In the genomic region with DNA sequence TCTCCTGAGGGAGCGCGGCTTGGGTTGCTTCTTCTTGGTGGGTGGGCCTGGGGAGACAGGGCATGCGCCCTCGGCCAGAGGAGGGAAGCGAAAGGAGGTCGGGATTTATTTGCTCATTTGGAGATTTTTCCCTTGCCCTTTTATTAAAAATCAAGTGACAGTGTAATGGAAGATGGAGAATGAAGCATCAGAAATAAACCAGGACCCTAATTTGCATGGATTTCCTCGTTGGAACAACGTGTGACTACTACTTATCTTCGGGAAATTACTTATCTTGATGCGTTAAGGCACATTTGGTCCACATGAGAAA, we compare ENCODE assay signal across 8 cellular contexts. TPM values are rescaled to one million over a fixed set of nuclear protein-coding genes. Genes with fewer than 3 reads are reported as not detected.
A peak's percentile ranks its signal among the peaks of the same experiment; 100 is the strongest.
DNase-seq lines count a peak whose midpoint lies in the region; ATAC-seq and TF ChIP-seq lines count a peak whose summit lies in the region.

No MANE protein-coding gene starts in this region.

- H3K36me3 ChIP-seq in iPS DF 6.9 (ENCODE audit: control insufficient read depth, insufficient read depth, low read length) (no peaks in the 10 kb centered on the region), skeletal muscle satellite cell (ENCODE audit: insufficient read depth, low read length) (no peaks in the 10 kb centered on the region)

- DNase-seq in activated T-cell treated with anti-CD3 and anti-CD28 coated beads, Interleukin-2, amount 50 U/mL, for 72 hours, result no peak
- DNase-seq in activated T-cell treated with anti-CD3 and anti-CD28 coated beads, Interleukin-2, amount 50 U/mL, for 1 hour, result no peak
- no peak for DNase-seq in activated naive CD4-positive, alpha-beta T cell treated with anti-CD3 and anti-CD28 coated beads, Interleukin-2, amount 50 U/mL, for 72 hours (ENCODE audit: low spot score in 2 of 2)
- DNase-seq in iPS DF 6.9 (ENCODE audit: low read depth, low spot score) (no peak), cortex of kidney (lab: John Stamatoyannopoulos, UW) (no peak), GM13976 (ENCODE audit: low spot score) (no peak), HEK293T (ENCODE audit: extremely low spot score) (no peak)

- in situ Hi-C loops in GM13976 (cut with MboI; ENCODE audit: low sequenced_read_pairs, unreplicated experiment), result no loop called here

- peak overlapping the region; percentile 89 to 91 for H3K4me3 Mint-ChIP-seq in activated T-cell treated with anti-CD3 and anti-CD28 coated beads, Interleukin-2, amount 50 U/mL, for 72 hours

- H3K4me1 Mint-ChIP-seq in activated T-cell treated with anti-CD3 and anti-CD28 coated beads, Interleukin-2, amount 50 U/mL, for 72 hours (ENCODE audit: low read depth), result peaks cover 51% of the 10 kb centered on the region

- H3K27me3 ChIP-seq in iPS DF 6.9 (ENCODE audit: control insufficient read depth, insufficient read depth, low read length), result no peaks in the 10 kb centered on the region
- H3K27me3 ChIP-seq in skeletal muscle satellite cell (ENCODE audit: control insufficient read depth, insufficient read depth, low read length), result no peaks in the 10 kb centered on the region

- H3K4me3 ChIP-seq in iPS DF 6.9 (ENCODE audit: low read length), result peak overlapping the region; percentile 86; the same call in 1 of the 2 replicates
- peak overlapping the region; percentile 80 for H3K4me3 ChIP-seq in skeletal muscle satellite cell (ENCODE audit: low read length)

- peak overlapping the region; percentile 44 for H3K27ac Mint-ChIP-seq in activated T-cell treated with anti-CD3 and anti-CD28 coated beads, Interleukin-2, amount 50 U/mL, for 72 hours
- peak overlapping the region; percentile 55 to 86 for H3K27ac Mint-ChIP-seq in activated naive CD4-positive, alpha-beta T cell treated with anti-CD3 and anti-CD28 coated beads, Interleukin-2, amount 50 U/mL, for 72 hours

- WGBS in iPS DF 6.9 (ENCODE audit: insufficient coverage, insufficient read length), result no CpG with 5 or more reads among the region's 10 CpGs

- H3K4me1 ChIP-seq in iPS DF 6.9 (ENCODE audit: control insufficient read depth, insufficient read depth, low read length) (peaks cover 2% of the 10 kb centered on the region; the same call in 1 of the 2 replicates), skeletal muscle satellite cell (ENCODE audit: control insufficient read depth, insufficient read depth, low read length) (peaks cover 46% of the 10 kb centered on the region)

- H3K36me3 Mint-ChIP-seq in activated T-cell treated with anti-CD3 and anti-CD28 coated beads, Interleukin-2, amount 50 U/mL, for 72 hours (ENCODE audit: insufficient read depth in 2 of 2), result no peaks in the 10 kb centered on the region
- peaks cover 0 to 8% of the 10 kb centered on the region in 2 donors for H3K36me3 Mint-ChIP-seq in activated naive CD4-positive, alpha-beta T cell treated with anti-CD3 and anti-CD28 coated beads, Interleukin-2, amount 50 U/mL, for 72 hours

- ATAC-seq in activated T-cell treated with anti-CD3 and anti-CD28 coated beads, Interleukin-2, amount 50 U/mL, for 72 hours (replicated peaks in 1 of 2), result no peak
- ATAC-seq in activated naive CD4-positive, alpha-beta T cell treated with anti-CD3 and anti-CD28 coated beads, Interleukin-2, amount 50 U/mL, for 72 hours, result no peak

- H3K9me3 ChIP-seq in iPS DF 6.9 (ENCODE audit: control insufficient read depth, insufficient read depth, low read length) (no peaks in the 10 kb centered on the region), skeletal muscle satellite cell (replicated peaks; ENCODE audit: low read length) (no peaks in the 10 kb centered on the region)

- no peak for TF ChIP-seq CTCF in GM13976 (IDR thresholded peaks at IDR 0.05; ENCODE audit: borderline replicate concordance, control extremely low read depth, extremely low read depth, insufficient read depth, missing control alignments)

- POLR2A ChIA-PET in HEK293T (lab: Yijun Ruan, JAX), result interaction anchor here (3.0 kb wide), 1 partner anchor 202 kb away, joined by 14 read pairs; a partner anchor contains a TSS

- H3K4me2 ChIP-seq in skeletal muscle satellite cell (ENCODE audit: low read length), result peak overlapping the region; percentile 88

- no peak overlapping the region for H3K27ac ChIP-seq in iPS DF 6.9 (ENCODE audit: low read length)

- peaks cover 18% of the 10 kb centered on the region for H3K27me3 Mint-ChIP-seq in activated T-cell treated with anti-CD3 and anti-CD28 coated beads, Interleukin-2, amount 50 U/mL, for 72 hours (ENCODE audit: low read depth)

- H3K9ac ChIP-seq in skeletal muscle satellite cell (ENCODE audit: low read depth, low read length), result peak overlapping the region; percentile 86

- CTCF ChIA-PET in HEK293T (lab: Yijun Ruan, JAX), result interaction anchor here (0.6 kb wide), 1 partner anchor 99 kb away, joined by 4 read pairs; no protein-coding TSS in a partner anchor

- no peaks in the 10 kb centered on the region for H3K9me3 Mint-ChIP-seq in activated T-cell treated with anti-CD3 and anti-CD28 coated beads, Interleukin-2, amount 50 U/mL, for 72 hours
- H3K9me3 Mint-ChIP-seq in activated naive CD4-positive, alpha-beta T cell treated with anti-CD3 and anti-CD28 coated beads, Interleukin-2, amount 50 U/mL, for 72 hours, result no peaks in the 10 kb centered on the region

TF ChIP-seq in HEK293T, 16 proteins besides CTCF, POLR2A, EP300 and RAD21:
- TF ChIP-seq FOXK2 (IDR thresholded peaks at IDR 0.05) (no peak), NFRKB (IDR thresholded peaks at IDR 0.05) (no peak), LEF1 (IDR thresholded peaks at IDR 0.05; ENCODE audit: borderline replicate concordance) (no peak), FOXA1 (IDR thresholded peaks at IDR 0.05) (no peak), BHLHE40 (IDR thresholded peaks at IDR 0.05; ENCODE audit: borderline replicate concordance) (no peak), SP1 (IDR thresholded peaks at IDR 0.05) (no peak), SUZ12 (IDR thresholded peaks at IDR 0.05) (no peak), ARNT (IDR thresholded peaks at IDR 0.05) (no peak), ELF4 (IDR thresholded peaks at IDR 0.05) (no peak), FOXM1 (IDR thresholded peaks at IDR 0.05; ENCODE audit: borderline replicate concordance) (no peak)
- TF ChIP-seq, protein P1, sequence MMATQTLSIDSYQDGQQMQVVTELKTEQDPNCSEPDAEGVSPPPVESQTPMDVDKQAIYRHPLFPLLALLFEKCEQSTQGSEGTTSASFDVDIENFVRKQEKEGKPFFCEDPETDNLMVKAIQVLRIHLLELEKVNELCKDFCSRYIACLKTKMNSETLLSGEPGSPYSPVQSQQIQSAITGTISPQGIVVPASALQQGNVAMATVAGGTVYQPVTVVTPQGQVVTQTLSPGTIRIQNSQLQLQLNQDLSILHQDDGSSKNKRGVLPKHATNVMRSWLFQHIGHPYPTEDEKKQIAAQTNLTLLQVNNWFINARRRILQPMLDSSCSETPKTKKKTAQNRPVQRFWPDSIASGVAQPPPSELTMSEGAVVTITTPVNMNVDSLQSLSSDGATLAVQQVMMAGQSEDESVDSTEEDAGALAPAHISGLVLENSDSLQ (IDR thresholded peaks at IDR 0.05), result no peak

RNA-seq across cellular contexts. Expression of a gene that starts 0.7 kb away (rescaled TPM):
- 1 to 10 TPM; 7.7 to 8.6 TPM for total RNA-seq in activated T-cell treated with anti-CD3 and anti-CD28 coated beads, Interleukin-2, amount 50 U/mL, for 72 hours
- 10 to 100 TPM in 1 of 2 donors, 1 to 10 TPM in 1; 8.4 to 13.6 TPM for total RNA-seq in activated naive CD4-positive, alpha-beta T cell treated with anti-CD3 and anti-CD28 coated beads, Interleukin-2, amount 50 U/mL, for 72 hours
- 24.3 and 25.6 TPM in 2 replicates for total RNA-seq in skeletal muscle satellite cell (2012; rRNA removed)

RNA-seq across cellular contexts. Expression of a gene that starts 44.6 kb away (rescaled TPM):
- total RNA-seq in activated T-cell treated with anti-CD3 and anti-CD28 coated beads, Interleukin-2, amount 50 U/mL, for 72 hours, result not detected
- total RNA-seq in activated naive CD4-positive, alpha-beta T cell treated with anti-CD3 and anti-CD28 coated beads, Interleukin-2, amount 50 U/mL, for 72 hours, result not detected
- not detected in 2 replicates for total RNA-seq in skeletal muscle satellite cell (2012; rRNA removed)
